ENCODE assay signal across 7 cellular contexts in genomic region chr12:131147894-131148293, GRCh38.
"Had no signal": no experiment of that assay in that cellular context is flagged by ENCODE, and none has a peak within 500 bp of the region (broad histone marks: within the 10 kb centered on the region; RNA-seq: fewer than 3 reads in every experiment).

No MANE protein-coding gene starts in this region.

- H3K4me3 ChIP-seq: cardiac muscle cell had no signal

- FAIRE-seq: colon had no signal

- DNase-seq: activated CD4-positive, alpha-beta T cell treated with anti-CD3 and anti-CD28 coated beads for 4 hours; activated naive CD4-positive, alpha-beta T cell treated with anti-CD3 and anti-CD28 coated beads, Interleukin-2, amount 10 ng/mL, durations not matched to agents 7 days and 5 days; foreskin keratinocyte; nephron progenitor cell; stimulated activated CD4-positive, alpha-beta T cell treated with anti-CD3 and anti-CD28 coated beads, Interleukin-2, amount 100 ng/mL, for 48 hours had no signal

- ATAC-seq: foreskin keratinocyte had no signal
